14 cellular contexts compared by ENCODE assay signal in the genomic region with DNA sequence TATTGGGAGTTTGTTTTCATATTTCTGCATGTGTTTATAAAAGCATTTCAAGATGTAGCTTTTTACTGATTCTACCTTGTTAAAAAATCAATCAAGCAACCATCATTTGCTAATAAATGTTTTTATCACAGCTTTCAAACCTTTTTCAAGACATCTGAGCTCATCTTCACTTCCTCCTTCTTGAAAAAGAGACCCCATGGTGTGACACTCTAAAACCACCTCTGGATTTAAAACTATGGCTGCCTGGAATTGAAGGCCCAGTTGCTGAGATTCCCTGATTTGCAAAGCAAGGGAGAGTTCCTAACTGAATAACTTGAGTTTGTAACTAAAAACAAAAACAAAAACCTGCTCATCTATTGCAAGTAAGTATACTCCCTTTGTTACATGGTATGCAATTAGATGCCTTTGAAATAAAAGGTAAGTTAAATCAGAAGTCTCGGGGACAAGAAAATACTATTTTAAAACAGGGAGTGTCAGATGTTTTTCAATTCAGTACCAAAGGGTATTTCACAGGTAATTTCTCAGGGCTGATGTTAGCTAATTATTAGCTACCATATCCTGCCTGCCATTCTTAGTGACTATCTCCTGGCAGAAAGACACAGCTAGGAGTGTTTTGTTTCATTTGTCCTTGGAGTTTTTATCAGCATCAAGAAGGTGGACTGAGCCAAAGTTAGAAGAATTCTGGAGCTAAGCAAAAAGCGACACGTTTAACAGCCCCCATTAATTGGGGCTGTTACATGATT.
DNase-seq lines count a peak whose midpoint lies in the region; ATAC-seq and TF ChIP-seq lines count a peak whose summit lies in the region.
"Had no signal": no experiment of that assay in that cellular context is flagged by ENCODE, and none has a peak within 500 bp of the region (broad histone marks: within the 10 kb centered on the region; RNA-seq: fewer than 3 reads in every experiment).

No MANE protein-coding gene starts in this region.

- peaks cover 51% of the 10 kb centered on the region for H3F3A ChIP-seq in neural progenitor cell (ENCODE audit: low read depth)

- no peaks in the 10 kb centered on the region for H3K9me3 Mint-ChIP-seq in activated B cell treated with CpG ODN at 0.5 μM for 24 hours
- H3K9me3 Mint-ChIP-seq in neural progenitor cell, result no peaks in the 10 kb centered on the region
- no peaks in the 10 kb centered on the region for H3K9me3 Mint-ChIP-seq in activated CD4-positive, alpha-beta T cell treated with anti-CD3 and anti-CD28 coated beads, Interleukin-2, amount 10 ng/mL, durations not matched to agents 24 days and 14 days
- H3K9me3 Mint-ChIP-seq: T-cell had no signal

- peaks cover 24% of the 10 kb centered on the region for H3K27me3 Mint-ChIP-seq in activated B cell treated with CpG ODN at 0.5 μM for 24 hours
- H3K27me3 Mint-ChIP-seq in neural progenitor cell (ENCODE audit: insufficient read depth, low read depth), result peaks cover 11% of the 10 kb centered on the region
- H3K27me3 Mint-ChIP-seq in activated CD4-positive, alpha-beta T cell treated with anti-CD3 and anti-CD28 coated beads, Interleukin-2, amount 10 ng/mL, durations not matched to agents 24 days and 14 days, result peaks cover 58% of the 10 kb centered on the region

- H3K36me3 Mint-ChIP-seq in activated B cell treated with CpG ODN at 0.5 μM for 24 hours (ENCODE audit: low read depth) (no peaks in the 10 kb centered on the region), neural progenitor cell (no peaks in the 10 kb centered on the region)
- H3K36me3 Mint-ChIP-seq in activated CD4-positive, alpha-beta T cell treated with anti-CD3 and anti-CD28 coated beads, Interleukin-2, amount 10 ng/mL, durations not matched to agents 24 days and 14 days (ENCODE audit: low read depth), result no peaks in the 10 kb centered on the region
- H3K36me3 Mint-ChIP-seq: T-cell had no signal

- no peaks in the 10 kb centered on the region for H4K20me1 ChIP-seq in neural progenitor cell (ENCODE audit: low read depth)

- H3K9me3 ChIP-seq in neural progenitor cell (ENCODE audit: low read depth), result no peaks in the 10 kb centered on the region

- no peak overlapping the region for H3K4me3 ChIP-seq in neural progenitor cell

- H3K79me2 ChIP-seq in neural progenitor cell (ENCODE audit: low read depth), result no peaks in the 10 kb centered on the region

- no peak overlapping the region for H3K9ac ChIP-seq in neural progenitor cell

- no peak overlapping the region for H3K4me3 Mint-ChIP-seq in activated B cell treated with CpG ODN at 0.5 μM for 24 hours
- H3K4me3 Mint-ChIP-seq in neural progenitor cell, result no peak overlapping the region
- no peak overlapping the region for H3K4me3 Mint-ChIP-seq in activated CD4-positive, alpha-beta T cell treated with anti-CD3 and anti-CD28 coated beads, Interleukin-2, amount 10 ng/mL, durations not matched to agents 24 days and 14 days
- H3K4me3 Mint-ChIP-seq: T-cell had no signal

- CTCF ChIA-PET in activated B cell treated with CpG ODN at 0.5 μM for 24 hours (lab: Charles Lee), result no interaction called here

- peak overlapping the region; percentile 81 for H3K27ac ChIP-seq in neural progenitor cell

- peaks cover 8% of the 10 kb centered on the region for H3K27me3 ChIP-seq in neural progenitor cell

- peak overlapping the region; percentile 25 for H3K27ac Mint-ChIP-seq in activated B cell treated with CpG ODN at 0.5 μM for 24 hours
- no peak overlapping the region for H3K27ac Mint-ChIP-seq in neural progenitor cell
- H3K27ac Mint-ChIP-seq in activated CD4-positive, alpha-beta T cell treated with anti-CD3 and anti-CD28 coated beads, Interleukin-2, amount 10 ng/mL, durations not matched to agents 24 days and 14 days, result no peak overlapping the region
- H3K27ac Mint-ChIP-seq: T-cell had no signal

- no peak overlapping the region for H2AFZ ChIP-seq in neural progenitor cell (replicated peaks)

- H3K4me1 ChIP-seq in neural progenitor cell, result peaks cover 70% of the 10 kb centered on the region

- DNase-seq in activated B cell treated with CpG ODN at 0.5 μM for 24 hours (no peak), neural progenitor cell (ENCODE audit: low spot score) (peak; percentile 41), Kasumi-1 (lab: John Stamatoyannopoulos, UW) (no peak), NCI-H2081 (lab: John Stamatoyannopoulos, UW) (no peak), NCI-H1417 (lab: John Stamatoyannopoulos, UW) (no peak)
- no peak for DNase-seq in activated CD4-positive, alpha-beta T cell treated with anti-CD3 and anti-CD28 coated beads, Interleukin-2, amount 10 ng/mL, durations not matched to agents 24 days and 14 days
- DNase-seq: activated CD4-positive, alpha-beta T cell treated with anti-CD3 and anti-CD28 coated beads, Interleukin-2, amount 50 U/mL, for 1 hour; activated naive CD4-positive, alpha-beta T cell; NCI-H1694 treated with DMSO at 0.1 percent for 48 hours; stimulated activated CD4-positive, alpha-beta T cell treated with anti-CD3 and anti-CD28 coated beads, Interleukin-2, amount 100 ng/mL, for 48 hours; T-cell had no signal

- ATAC-seq in GM18511 (IDR thresholded peaks at IDR 0.05; ENCODE audit: unreplicated experiment) (peak; percentile 45), HG02678 (IDR thresholded peaks at IDR 0.05; ENCODE audit: unreplicated experiment) (peak; percentile 46), activated B cell treated with CpG ODN at 0.5 μM for 24 hours (ENCODE audit: low read depth) (no peak)
- ATAC-seq: left lobe of liver, T-cell had no signal

- intact Hi-C loops in activated B cell treated with CpG ODN at 0.5 μM for 24 hours (cut with micrococcal nuclease), result loop anchor here (10.0 kb wide), 1 partner anchor 470 kb away; no protein-coding TSS in a partner anchor
- intact Hi-C loops in activated CD4-positive, alpha-beta T cell treated with anti-CD3 and anti-CD28 coated beads, Interleukin-2, amount 10 ng/mL, durations not matched to agents 24 days and 14 days (cut with micrococcal nuclease), result loop anchor here (10.0 kb wide), 2 partner anchors 390 to 580 kb away; no protein-coding TSS in a partner anchor

- peak overlapping the region; percentile 32 for H3K4me2 ChIP-seq in neural progenitor cell

- no peaks in the 10 kb centered on the region for H3K36me3 ChIP-seq in neural progenitor cell

- H3K4me1 Mint-ChIP-seq in activated B cell treated with CpG ODN at 0.5 μM for 24 hours (peaks cover 20% of the 10 kb centered on the region), neural progenitor cell (peaks cover 28% of the 10 kb centered on the region)
- H3K4me1 Mint-ChIP-seq in activated CD4-positive, alpha-beta T cell treated with anti-CD3 and anti-CD28 coated beads, Interleukin-2, amount 10 ng/mL, durations not matched to agents 24 days and 14 days, result peaks cover 11% of the 10 kb centered on the region

- POLR2A ChIA-PET in activated B cell treated with CpG ODN at 0.5 μM for 24 hours (lab: Charles Lee), result no interaction called here

- TF ChIP-seq CTCF in activated B cell treated with CpG ODN at 0.5 μM for 24 hours (IDR thresholded peaks at IDR 0.05), result no peak
- no peak for TF ChIP-seq CTCF in neural progenitor cell (IDR thresholded peaks at IDR 0.05)
